ENCODE assay signal across 11 cellular contexts in the genomic region with DNA sequence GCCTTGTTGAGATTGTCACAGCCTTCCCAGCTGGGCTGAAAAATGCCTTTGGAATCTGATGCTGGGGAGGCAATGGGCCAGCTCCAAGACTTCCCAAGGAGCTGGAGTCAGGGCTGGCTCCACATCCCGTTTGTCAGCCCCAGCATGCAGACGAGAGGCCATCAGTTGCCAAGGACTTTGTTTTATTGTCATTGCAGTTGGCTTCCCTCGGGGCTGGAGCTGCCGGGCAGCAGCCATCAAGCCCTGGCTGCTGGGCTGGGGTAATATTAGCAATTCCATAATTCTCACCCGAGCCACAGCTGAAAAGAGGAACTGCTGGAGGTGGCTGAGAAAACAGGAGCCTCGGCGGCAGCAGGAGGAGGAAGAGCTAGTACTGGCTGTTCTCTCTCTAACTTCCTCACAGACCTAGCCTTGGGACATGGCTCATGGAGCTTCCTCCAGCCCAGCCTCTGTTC.
DNase-seq lines count a peak whose midpoint lies in the region; ATAC-seq and TF ChIP-seq lines count a peak whose summit lies in the region.
"Had no signal": no experiment of that assay in that cellular context is flagged by ENCODE, and none has a peak within 500 bp of the region (broad histone marks: within the 10 kb centered on the region; RNA-seq: fewer than 3 reads in every experiment).

No MANE protein-coding gene starts in this region.

- POLR2A ChIA-PET in MCF 10A (lab: Yijun Ruan, JAX): no interaction called here

- in situ Hi-C loops in mammary epithelial cell (cut with MboI; ENCODE audit: low sequenced_read_pairs in 2 of 2): no loop called here

- H3K27ac ChIP-seq in breast epithelium (peak overlapping the region; percentile 66 to 69), mammary epithelial cell (ENCODE audit: insufficient read depth, low read depth, low read length) (no peak overlapping the region), lower lobe of right lung (peak overlapping the region; percentile 37)
- H3K27ac ChIP-seq: A549, KMS-11 had no signal

- no peak overlapping the region for H3K4me2 ChIP-seq in mammary epithelial cell (ENCODE audit: insufficient read depth, low read depth, low read length)
- H3K4me2 ChIP-seq: A549, KMS-11 had no signal

- H3K36me3 Mint-ChIP-seq in MCF 10A (ENCODE audit: insufficient read depth, unreplicated experiment): no peaks in the 10 kb centered on the region

- peak; percentile 77 to 78 for ATAC-seq in lower lobe of right lung
- ATAC-seq: A549 had no signal

- H2AFZ ChIP-seq in mammary epithelial cell (ENCODE audit: low read depth, low read length): peak overlapping the region; percentile 58

- H3K4me3 ChIP-seq in breast epithelium (peak overlapping the region in 1 of 3 donors; percentile 43), mammary epithelial cell (replicated peaks in 1 of 3; ENCODE audit: insufficient read depth in 1 of 3, low read depth in 2 of 3, low read length in 3 of 3) (no peak overlapping the region), lower lobe of right lung (no peak overlapping the region)
- H3K4me3 ChIP-seq: A549, lung had no signal

- H3K4me1 ChIP-seq in breast epithelium (peaks cover 0 to 3% of the 10 kb centered on the region in 2 donors), mammary epithelial cell (ENCODE audit: insufficient read depth, low read length) (no peaks in the 10 kb centered on the region), lower lobe of right lung (peaks cover 10% of the 10 kb centered on the region)
- H3K4me1 ChIP-seq: A549 had no signal

- no peak overlapping the region for H3K27ac Mint-ChIP-seq in MCF 10A (ENCODE audit: low read depth, unreplicated experiment)

- H3K79me2 ChIP-seq in mammary epithelial cell (ENCODE audit: insufficient read depth, low read length): no peaks in the 10 kb centered on the region

- H3K27me3 ChIP-seq in breast epithelium: no peaks in the 10 kb centered on the region
- no peaks in the 10 kb centered on the region for H3K27me3 ChIP-seq in mammary epithelial cell (ENCODE audit: insufficient read depth, low read length)
- H3K27me3 ChIP-seq in lower lobe of right lung (ENCODE audit: low read depth): no peaks in the 10 kb centered on the region

- DNase-seq in breast epithelium (ENCODE audit: low spot score in 2 of 2) (peak in 1 of 2 donors; percentile 32), MCF 10A (ENCODE audit: unreplicated experiment) (no peak), mammary epithelial cell (no peak), lower lobe of right lung (peak; percentile 70), HuH-7.5 (ENCODE audit: low spot score) (no peak), HUDEP-2 (lab: John Stamatoyannopoulos, UW; ENCODE audit: unreplicated experiment in 76 of 76) (no peak), DMS79 (lab: John Stamatoyannopoulos, UW) (no peak)
- DNase-seq in activated CD4-positive, alpha-beta T cell treated with anti-CD3 and anti-CD28 coated beads, Interleukin-2, amount 50 U/mL, for 4 hours: no peak

- CTCF ChIA-PET in MCF 10A (lab: Yijun Ruan, JAX) (interaction anchor here (1.0 to 1.1 kb wide), 2 partner anchors 9 to 24 kb away, joined by 3 read pairs; no protein-coding TSS in a partner anchor), mammary epithelial cell (lab: Charles Lee; ENCODE audit: low non-redundant PET) (no interaction called here)

- TF ChIP-seq CTCF in breast epithelium (IDR thresholded peaks at IDR 0.05) (no peak), MCF 10A (IDR thresholded peaks at IDR 0.05; ENCODE audit: unreplicated experiment) (no peak), mammary epithelial cell (conservative IDR thresholded peaks at IDR 0.05 in 1 of 2, IDR thresholded peaks at IDR 0.05 in 1 of 2; ENCODE audit: extremely low read depth in 1 of 2, insufficient read depth in 1 of 2, low read depth in 1 of 2, low read length in 2 of 2) (no peak), lower lobe of right lung (IDR thresholded peaks at IDR 0.05) (no peak)

- WGBS in mammary epithelial cell (ENCODE audit: low coverage, missing lambda C conversion rate): 3% methylated on average over 7 of the region's 7 CpGs

- H3K9me3 Mint-ChIP-seq in MCF 10A (ENCODE audit: unreplicated experiment): no peaks in the 10 kb centered on the region

- no peak for TF ChIP-seq POLR2A in breast epithelium (IDR thresholded peaks at IDR 0.05)

- dilution Hi-C loops in mammary epithelial cell (cut with HindIII; ENCODE audit: low sequenced_read_pairs): no loop called here

- no peaks in the 10 kb centered on the region for H3K27me3 Mint-ChIP-seq in MCF 10A (ENCODE audit: insufficient read depth, unreplicated experiment)

- H3K9ac ChIP-seq in mammary epithelial cell (ENCODE audit: insufficient read depth, low read length): no peak overlapping the region
- H3K9ac ChIP-seq: KMS-11 had no signal

- H3K36me3 ChIP-seq in breast epithelium: no peaks in the 10 kb centered on the region
- no peaks in the 10 kb centered on the region for H3K36me3 ChIP-seq in mammary epithelial cell (ENCODE audit: insufficient read depth, low read length)
- no peaks in the 10 kb centered on the region for H3K36me3 ChIP-seq in lower lobe of right lung

- BruUV-seq in MCF 10A (replicated peaks; lab: Mats Ljungman, UMichigan) (no TSS peak), mammary epithelial cell (replicated peaks; lab: Mats Ljungman, UMichigan) (no TSS peak)

- H3K9me3 ChIP-seq in breast epithelium: no peaks in the 10 kb centered on the region
- no peaks in the 10 kb centered on the region for H3K9me3 ChIP-seq in mammary epithelial cell (replicated peaks; ENCODE audit: insufficient read depth, low read length)
- no peaks in the 10 kb centered on the region for H3K9me3 ChIP-seq in lower lobe of right lung
- H3K9me3 ChIP-seq: A549 had no signal

- H4K20me1 ChIP-seq in mammary epithelial cell (ENCODE audit: insufficient read depth, low read length): no peaks in the 10 kb centered on the region

- no peak overlapping the region for H3K4me3 Mint-ChIP-seq in MCF 10A (ENCODE audit: unreplicated experiment)

- no peaks in the 10 kb centered on the region for H3K4me1 Mint-ChIP-seq in MCF 10A (ENCODE audit: insufficient read depth, unreplicated experiment)

- intact Hi-C loops in breast epithelium (cut with DNase I; ENCODE audit: low total_unique reads) (no loop called here), MCF 10A (cut with micrococcal nuclease) (no loop called here), mammary epithelial cell (cut with micrococcal nuclease) (no loop called here), lower lobe of right lung (cut with DNase I) (no loop called here)
